ENCODE assay signal across 8 cellular contexts in genomic region chr22:38454361-38455062, GRCh38. TPM values are rescaled to one million over a fixed set of nuclear protein-coding genes. Genes with fewer than 3 reads are reported as not detected.
DNase-seq lines count a peak whose midpoint lies in the region; ATAC-seq and TF ChIP-seq lines count a peak whose summit lies in the region.

No MANE protein-coding gene starts in this region.

- H3K4me3 Mint-ChIP-seq in activated B cell treated with CpG ODN at 0.5 μM for 24 hours: peak overlapping the region; percentile 86

- peaks cover 19% of the 10 kb centered on the region for H3K4me1 Mint-ChIP-seq in activated B cell treated with CpG ODN at 0.5 μM for 24 hours

- no peak overlapping the region for H3K27ac Mint-ChIP-seq in activated B cell treated with CpG ODN at 0.5 μM for 24 hours

- no peaks in the 10 kb centered on the region for H3K27me3 ChIP-seq in right atrium auricular region

- no peaks in the 10 kb centered on the region for H3K9me3 ChIP-seq in right atrium auricular region

- no peaks in the 10 kb centered on the region for H3K9me3 Mint-ChIP-seq in activated B cell treated with CpG ODN at 0.5 μM for 24 hours

- H3K4me1 ChIP-seq in right atrium auricular region: peaks cover 4 to 52% of the 10 kb centered on the region in 2 donors

- no peaks in the 10 kb centered on the region for H3K36me3 Mint-ChIP-seq in activated B cell treated with CpG ODN at 0.5 μM for 24 hours (ENCODE audit: low read depth)

- H3K36me3 ChIP-seq in right atrium auricular region: no peaks in the 10 kb centered on the region

- peak; percentile 38 for ATAC-seq in activated B cell treated with CpG ODN at 0.5 μM for 24 hours (ENCODE audit: low read depth)
- ATAC-seq in GM18511 (IDR thresholded peaks at IDR 0.05; ENCODE audit: unreplicated experiment): no peak
- ATAC-seq in HG03439 (IDR thresholded peaks at IDR 0.05; ENCODE audit: unreplicated experiment): no peak
- no peak for ATAC-seq in HG03571 (IDR thresholded peaks at IDR 0.05; ENCODE audit: unreplicated experiment)
- ATAC-seq in GM21360 (IDR thresholded peaks at IDR 0.05; ENCODE audit: unreplicated experiment): no peak

- H3K27ac ChIP-seq in right atrium auricular region: peak overlapping the region; percentile 77 to 91
- H3K27ac ChIP-seq in skin epidermis: no peak overlapping the region

- CTCF ChIA-PET in activated B cell treated with CpG ODN at 0.5 μM for 24 hours (lab: Charles Lee): no interaction called here

- TF ChIP-seq CTCF in activated B cell treated with CpG ODN at 0.5 μM for 24 hours (IDR thresholded peaks at IDR 0.05) (no peak), right atrium auricular region (IDR thresholded peaks at IDR 0.05) (no peak)

- H3K4me3 ChIP-seq in right atrium auricular region (peak overlapping the region; percentile 62 to 66), skin epidermis (peak overlapping the region in 6 of 7 experiments; percentile 20 to 45 (median 25))

- POLR2A ChIA-PET in activated B cell treated with CpG ODN at 0.5 μM for 24 hours (lab: Charles Lee): no interaction called here

- intact Hi-C loops in activated B cell treated with CpG ODN at 0.5 μM for 24 hours (cut with micrococcal nuclease): no loop called here

- peaks cover 76% of the 10 kb centered on the region for H3K27me3 Mint-ChIP-seq in activated B cell treated with CpG ODN at 0.5 μM for 24 hours

- peak; percentile 49 for DNase-seq in GM19238 (ENCODE audit: insufficient read length, low spot score)
- DNase-seq in activated B cell treated with CpG ODN at 0.5 μM for 24 hours: no peak
- DNase-seq in right atrium auricular region (ENCODE audit: low spot score): no peak

RNA-seq across cellular contexts. Expression of gene KCNJ4, which starts 0.5 kb away (rescaled TPM):
- total RNA-seq in activated B cell treated with CpG ODN at 0.5 μM for 24 hours (not detected in 2 replicates), right atrium auricular region (10 to 100 TPM in 1 of 2 donors, 1 to 10 TPM in 1; 7.0 to 36.7 TPM)

RNA-seq across cellular contexts. Expression of gene KDELR3, which starts 13.4 kb away (rescaled TPM):
- not detected in 2 replicates for total RNA-seq in activated B cell treated with CpG ODN at 0.5 μM for 24 hours
- total RNA-seq in right atrium auricular region: 1 to 10 TPM; 8.0 to 9.2 TPM

RNA-seq across cellular contexts. Expression of gene DDX17, which starts 51.6 kb away (rescaled TPM):
- total RNA-seq in activated B cell treated with CpG ODN at 0.5 μM for 24 hours: 533 and 612 TPM in 2 replicates
- total RNA-seq in right atrium auricular region: 100 to 1,000 TPM; 161 to 178 TPM

Comparison
In these comparisons a context has a peak if more than half of its experiments do, and no peak if none do; other contexts are left out.
1. H3K27ac ChIP-seq: peak in right atrium auricular region (2 of 2); none in skin epidermis (0 of 21).